In genomic region chr15:60408438-60409105, GRCh38 we compare ENCODE assay signal across 8 cellular contexts. TPM values are rescaled to one million over a fixed set of nuclear protein-coding genes. Genes with fewer than 3 reads are reported as not detected.
DNase-seq lines count a peak whose midpoint lies in the region; ATAC-seq and TF ChIP-seq lines count a peak whose summit lies in the region.

No MANE protein-coding gene starts in this region.

- H3K4me1 ChIP-seq in psoas muscle (peaks cover 25% of the 10 kb centered on the region), HAP-1 (peaks cover 3% of the 10 kb centered on the region; the same call in 1 of the 2 replicates)

- H3K4me3 ChIP-seq in brain microvascular endothelial cell (ENCODE audit: low read depth, low read length) (no peak overlapping the region), psoas muscle (no peak overlapping the region), HAP-1 (no peak overlapping the region)

- H3K36me3 ChIP-seq in brain microvascular endothelial cell (replicated peaks) (no peaks in the 10 kb centered on the region), psoas muscle (ENCODE audit: insufficient read depth in 1 of 2, low read depth in 1 of 2) (no peaks in the 10 kb centered on the region), HAP-1 (replicated peaks) (no peaks in the 10 kb centered on the region)

- ATAC-seq in psoas muscle (peak; percentile 85 to 90 (median 88)), GM18858 (IDR thresholded peaks at IDR 0.05; ENCODE audit: unreplicated experiment) (no peak)

- peak overlapping the region; percentile 28 for H3K27ac ChIP-seq in brain microvascular endothelial cell
- peak overlapping the region; percentile 75 for H3K27ac ChIP-seq in psoas muscle

- H3K9me3 ChIP-seq in psoas muscle, result no peaks in the 10 kb centered on the region
- H3K9me3 ChIP-seq in HAP-1, result no peaks in the 10 kb centered on the region

- H3K27me3 ChIP-seq in brain microvascular endothelial cell (replicated peaks), result no peaks in the 10 kb centered on the region
- no peaks in the 10 kb centered on the region for H3K27me3 ChIP-seq in psoas muscle (ENCODE audit: insufficient read depth in 3 of 3, low read length in 2 of 3)
- H3K27me3 ChIP-seq in HAP-1 (ENCODE audit: low read depth), result no peaks in the 10 kb centered on the region

- in situ Hi-C loops in brain microvascular endothelial cell (cut with HindIII; ENCODE audit: low pct_ligation_motif_present, low sequenced_read_pairs), result no loop called here
- in situ Hi-C loops in HAP-1 (cut with MboI; ENCODE audit: low sequenced_read_pairs), result no loop called here

- intact Hi-C loops in psoas muscle (cut with DNase I), result no loop called here

- DNase-seq in DMS153 (lab: John Stamatoyannopoulos, UW) (peak; percentile 45), DMS153 treated with DMSO at 0.1 percent for 48 hours (lab: John Stamatoyannopoulos, UW; ENCODE audit: unreplicated experiment) (no peak), M059J (ENCODE audit: low read depth) (peak; percentile 79), brain microvascular endothelial cell (no peak), psoas muscle (no peak), NCI-H1417 treated with DMSO at 0.1 percent for 48 hours (lab: John Stamatoyannopoulos, UW) (no peak), HAP-1 (ENCODE audit: low spot score in 2 of 2) (no peak)

- TF ChIP-seq CTCF in brain microvascular endothelial cell (IDR thresholded peaks at IDR 0.05; ENCODE audit: low read depth, low read length, missing control alignments), result no peak
- TF ChIP-seq CTCF in psoas muscle (IDR thresholded peaks at IDR 0.05), result no peak

RNA-seq across cellular contexts. Expression of gene ANXA2, which starts 10.8 kb away (rescaled TPM):
- total RNA-seq in M059J (2014; rRNA removed; shearing (Covaris generic)), result 2,649 and 2,950 TPM in 2 replicates
- total RNA-seq in psoas muscle, result 100 to 1,000 TPM; 140 to 522 (median 378) TPM
- polyA plus RNA-seq in psoas muscle, result 1,000 to 10,000 TPM in 1 of 3 donors, 100 to 1,000 TPM in 2; 320 to 2,117 (median 350) TPM

Comparison
In these comparisons a context has a peak if more than half of its experiments do, and no peak if none do; other contexts are left out.
1. DNase-seq: peak in DMS153 (single experiment) and M059J (single experiment); none in DMS153 treated with DMSO at 0.1 percent for 48 hours (single experiment), brain microvascular endothelial cell (single experiment), psoas muscle (0 of 2), NCI-H1417 treated with DMSO at 0.1 percent for 48 hours (single experiment) and HAP-1 (0 of 2).